Comparison of ENCODE assay signal across 40 cellular contexts in genomic region chr1:56995414-56996100, GRCh38. TPM values are rescaled to one million over a fixed set of nuclear protein-coding genes. Genes with fewer than 3 reads are reported as not detected.
"Had no signal": no experiment of that assay in that cellular context is flagged by ENCODE, and none has a peak within 500 bp of the region (broad histone marks: within the 10 kb centered on the region; RNA-seq: fewer than 3 reads in every experiment).

No MANE protein-coding gene starts in this region.

- H3K27me3 ChIP-seq: adrenal gland, cardiac muscle cell had no signal

- ATAC-seq: activated CD8-positive, alpha-beta T cell treated with anti-CD3 and anti-CD28 coated beads for 36 hours; activated naive CD4-positive, alpha-beta T cell treated with anti-CD3 and anti-CD28 coated beads, Interleukin-2, amount 50 U/mL, for 72 hours; activated T-cell treated with anti-CD3 and anti-CD28 coated beads, Interleukin-2, amount 50 U/mL, for 4 hours; activated T-cell treated with anti-CD3 and anti-CD28 coated beads, Interleukin-2, amount 50 U/mL, for 72 hours; activated T-helper 17 cell treated with anti-CD3 and anti-CD28 coated beads, Interleukin-2, amount 50 U/mL, for 72 hours had no signal

- H3K4me3 ChIP-seq: adrenal gland, cardiac muscle cell had no signal

- H3K9me3 ChIP-seq: adrenal gland had no signal

- H3K27ac Mint-ChIP-seq: activated B cell treated with CpG ODN at 0.5 μM for 24 hours; activated CD4-positive, alpha-beta memory T cell treated with anti-CD3 and anti-CD28 coated beads for 36 hours; activated CD4-positive, alpha-beta T cell treated with anti-CD3 and anti-CD28 coated beads, Interleukin-2, amount 10 ng/mL, durations not matched to agents 24 days and 14 days; activated CD8-positive, alpha-beta T cell treated with anti-CD3 and anti-CD28 coated beads for 36 hours; activated naive CD4-positive, alpha-beta T cell treated with anti-CD3 and anti-CD28 coated beads for 36 hours; activated naive CD4-positive, alpha-beta T cell treated with anti-CD3 and anti-CD28 coated beads, Interleukin-2, amount 50 U/mL, for 72 hours; activated naive CD8-positive, alpha-beta T cell treated with anti-CD3 and anti-CD28 coated beads for 36 hours; activated T-cell treated with anti-CD3 and anti-CD28 coated beads, Interleukin-2, amount 50 U/mL, for 72 hours; activated T-helper 1 cell treated with anti-CD3 and anti-CD28 coated beads, Interleukin-12 subunit alpha, Interleukin-12 subunit beta, Interleukin-2, Interleukin-4 antibody, amounts not matched to agents 30 ng/mL and 10 ng/mL and 1 ng/mL, durations not matched to agents 14 hours and 24 hours and 36 hours; activated T-helper 17 cell treated with anti-CD3 and anti-CD28 coated beads, Interleukin-2, amount 50 U/mL, for 72 hours; brain; T-helper 1 cell treated with Interleukin-12 subunit alpha and Interleukin-12 subunit beta and Interleukin-4 antibody, amounts not matched to agents 30 μg/mL and 1 μg/mL, for 36 hours; T-helper 2 cell treated with Interferon-gamma antibody and Interleukin-4, amounts not matched to agents 5 μg/mL and 100 μg/mL, for 36 hours had no signal

- H3K36me3 ChIP-seq: adrenal gland, cardiac muscle cell had no signal

- H3K4me1 ChIP-seq: adrenal gland had no signal

- FAIRE-seq: bronchial epithelial cell, TTC549 had no signal

- H3K4me3 Mint-ChIP-seq: activated B cell treated with CpG ODN at 0.5 μM for 24 hours; activated CD4-positive, alpha-beta memory T cell treated with anti-CD3 and anti-CD28 coated beads for 36 hours; activated CD4-positive, alpha-beta T cell treated with anti-CD3 and anti-CD28 coated beads, Interleukin-2, amount 10 ng/mL, durations not matched to agents 24 days and 14 days; activated CD8-positive, alpha-beta T cell treated with anti-CD3 and anti-CD28 coated beads for 36 hours; activated naive CD4-positive, alpha-beta T cell treated with anti-CD3 and anti-CD28 coated beads for 36 hours; activated naive CD8-positive, alpha-beta T cell treated with anti-CD3 and anti-CD28 coated beads for 36 hours; activated T-cell treated with anti-CD3 and anti-CD28 coated beads, Interleukin-2, amount 50 U/mL, for 4 hours; activated T-cell treated with anti-CD3 and anti-CD28 coated beads, Interleukin-2, amount 50 U/mL, for 72 hours; activated T-helper 1 cell treated with anti-CD3 and anti-CD28 coated beads, Interleukin-12 subunit alpha, Interleukin-12 subunit beta, Interleukin-2, Interleukin-4 antibody, amounts not matched to agents 30 ng/mL and 10 ng/mL and 1 ng/mL, durations not matched to agents 14 hours and 24 hours and 36 hours; activated T-helper 17 cell treated with anti-CD3 and anti-CD28 coated beads, Interleukin-2, amount 50 U/mL, for 72 hours; brain; central memory CD8-positive, alpha-beta T cell; T-helper 1 cell treated with Interleukin-12 subunit alpha and Interleukin-12 subunit beta and Interleukin-4 antibody, amounts not matched to agents 30 μg/mL and 1 μg/mL, for 36 hours; T-helper 2 cell treated with Interferon-gamma antibody and Interleukin-4, amounts not matched to agents 5 μg/mL and 100 μg/mL, for 36 hours had no signal

- H3K27ac ChIP-seq: adrenal gland, VCaP had no signal

- H3K9me3 Mint-ChIP-seq: activated B cell treated with CpG ODN at 0.5 μM for 24 hours; activated CD4-positive, alpha-beta memory T cell treated with anti-CD3 and anti-CD28 coated beads for 36 hours; activated CD4-positive, alpha-beta T cell treated with anti-CD3 and anti-CD28 coated beads, Interleukin-2, amount 10 ng/mL, durations not matched to agents 24 days and 14 days; activated CD8-positive, alpha-beta T cell treated with anti-CD3 and anti-CD28 coated beads for 36 hours; activated naive CD4-positive, alpha-beta T cell treated with anti-CD3 and anti-CD28 coated beads for 36 hours; activated naive CD4-positive, alpha-beta T cell treated with anti-CD3 and anti-CD28 coated beads, Interleukin-2, amount 50 U/mL, for 72 hours; activated naive CD8-positive, alpha-beta T cell treated with anti-CD3 and anti-CD28 coated beads for 36 hours; activated T-cell treated with anti-CD3 and anti-CD28 coated beads, Interleukin-2, amount 50 U/mL, for 4 hours; activated T-cell treated with anti-CD3 and anti-CD28 coated beads, Interleukin-2, amount 50 U/mL, for 72 hours; activated T-helper 1 cell treated with anti-CD3 and anti-CD28 coated beads, Interleukin-12 subunit alpha, Interleukin-12 subunit beta, Interleukin-2, Interleukin-4 antibody, amounts not matched to agents 30 ng/mL and 10 ng/mL and 1 ng/mL, durations not matched to agents 14 hours and 24 hours and 36 hours; activated T-helper 17 cell treated with anti-CD3 and anti-CD28 coated beads, Interleukin-2, amount 50 U/mL, for 72 hours; brain; central memory CD8-positive, alpha-beta T cell; T-helper 1 cell treated with Interleukin-12 subunit alpha and Interleukin-12 subunit beta and Interleukin-4 antibody, amounts not matched to agents 30 μg/mL and 1 μg/mL, for 36 hours; T-helper 2 cell treated with Interferon-gamma antibody and Interleukin-4, amounts not matched to agents 5 μg/mL and 100 μg/mL, for 36 hours had no signal

- H3K27me3 Mint-ChIP-seq: activated CD4-positive, alpha-beta memory T cell treated with anti-CD3 and anti-CD28 coated beads for 36 hours; activated CD4-positive, alpha-beta T cell treated with anti-CD3 and anti-CD28 coated beads, Interleukin-2, amount 10 ng/mL, durations not matched to agents 24 days and 14 days; brain had no signal

- H3K4me1 Mint-ChIP-seq: activated B cell treated with CpG ODN at 0.5 μM for 24 hours; activated CD4-positive, alpha-beta T cell treated with anti-CD3 and anti-CD28 coated beads, Interleukin-2, amount 10 ng/mL, durations not matched to agents 24 days and 14 days; activated naive CD8-positive, alpha-beta T cell treated with anti-CD3 and anti-CD28 coated beads for 36 hours; activated T-helper 17 cell treated with anti-CD3 and anti-CD28 coated beads, Interleukin-2, amount 50 U/mL, for 72 hours; central memory CD8-positive, alpha-beta T cell had no signal

- DNase-seq: activated B cell treated with CpG ODN at 0.5 μM for 24 hours; activated CD4-positive, alpha-beta memory T cell treated with anti-CD3 and anti-CD28 coated beads for 36 hours; activated CD4-positive, alpha-beta T cell treated with anti-CD3 and anti-CD28 coated beads for 4 hours; activated CD4-positive, alpha-beta T cell treated with anti-CD3 and anti-CD28 coated beads, Interleukin-2, amount 10 ng/mL, durations not matched to agents 24 days and 14 days; activated CD4-positive, alpha-beta T cell treated with anti-CD3 and anti-CD28 coated beads, Interleukin-2, amount 50 U/mL, for 1 hour; activated CD4-positive, alpha-beta T cell treated with anti-CD3 and anti-CD28 coated beads, Interleukin-2, amount 50 U/mL, for 4 hours; activated CD4-positive, CD25-positive, alpha-beta regulatory T cell treated with anti-CD3 and anti-CD28 coated beads, Interleukin-2, amount 50 U/mL, for 72 hours; activated CD8-positive, alpha-beta memory T cell treated with anti-CD3 and anti-CD28 coated beads, Interleukin-2, amount 50 U/mL, for 4 hours; activated CD8-positive, alpha-beta T cell treated with anti-CD3 and anti-CD28 coated beads for 36 hours; activated effector memory CD4-positive, alpha-beta T cell treated with anti-CD3 and anti-CD28 coated beads, Interleukin-2, amount 50 U/mL, for 16 hours; activated gamma-delta T cell treated with Interleukin-2 at 50 U/mL for 16 hours; activated naive CD4-positive, alpha-beta T cell; activated naive CD4-positive, alpha-beta T cell treated with anti-CD3 and anti-CD28 coated beads for 36 hours; activated naive CD4-positive, alpha-beta T cell treated with anti-CD3 and anti-CD28 coated beads, Interleukin-2, amount 50 U/mL, for 16 hours; activated naive CD8-positive, alpha-beta T cell treated with anti-CD3 and anti-CD28 coated beads for 36 hours; activated T-cell treated with anti-CD3 and anti-CD28 coated beads for 4 hours; activated T-cell treated with anti-CD3 and anti-CD28 coated beads, Interleukin-2, amount 50 U/mL, for 1 hour; activated T-cell treated with anti-CD3 and anti-CD28 coated beads, Interleukin-2, amount 50 U/mL, for 4 hours; activated T-cell treated with anti-CD3 and anti-CD28 coated beads, Interleukin-2, amount 50 U/mL, for 72 hours; adrenal gland; amniotic stem cell; aorta; caudate nucleus; cerebellar nuclear complex; T-helper 1 cell; T-helper 2 cell; T-helper 9 cell had no signal

- H3K36me3 Mint-ChIP-seq: activated CD4-positive, alpha-beta memory T cell treated with anti-CD3 and anti-CD28 coated beads for 36 hours; activated naive CD4-positive, alpha-beta T cell treated with anti-CD3 and anti-CD28 coated beads, Interleukin-2, amount 50 U/mL, for 72 hours; activated naive CD8-positive, alpha-beta T cell treated with anti-CD3 and anti-CD28 coated beads for 36 hours had no signal

RNA-seq across cellular contexts. Expression of gene C8B, which starts 29.7 kb away (rescaled TPM):
- total RNA-seq: activated B cell treated with CpG ODN at 0.5 μM for 24 hours; activated CD4-positive, alpha-beta memory T cell treated with anti-CD3 and anti-CD28 coated beads for 36 hours; activated CD4-positive, alpha-beta T cell treated with anti-CD3 and anti-CD28 coated beads, Interleukin-2, amount 10 ng/mL, durations not matched to agents 24 days and 14 days; activated CD8-positive, alpha-beta memory T cell treated with anti-CD3 and anti-CD28 coated beads for 36 hours; activated CD8-positive, alpha-beta T cell treated with anti-CD3 and anti-CD28 coated beads for 36 hours; activated naive CD4-positive, alpha-beta T cell treated with anti-CD3 and anti-CD28 coated beads for 36 hours; activated naive CD4-positive, alpha-beta T cell treated with anti-CD3 and anti-CD28 coated beads, Interleukin-2, amount 50 U/mL, for 72 hours; activated naive CD8-positive, alpha-beta T cell treated with anti-CD3 and anti-CD28 coated beads for 36 hours; activated T-cell treated with anti-CD3 and anti-CD28 coated beads, Interleukin-2, amount 50 U/mL, for 4 hours; activated T-cell treated with anti-CD3 and anti-CD28 coated beads, Interleukin-2, amount 50 U/mL, for 72 hours; activated T-helper 1 cell treated with anti-CD3 and anti-CD28 coated beads, Interleukin-12 subunit alpha, Interleukin-12 subunit beta, Interleukin-2, Interleukin-4 antibody, amounts not matched to agents 30 ng/mL and 10 ng/mL and 1 ng/mL, durations not matched to agents 14 hours and 24 hours and 36 hours; activated T-helper 17 cell treated with anti-CD3 and anti-CD28 coated beads, Interleukin-2, amount 50 U/mL, for 72 hours; adrenal gland; aorta; bronchial epithelial cell; cardiac muscle cell; chondrocyte had no signal
